In the genomic region with DNA sequence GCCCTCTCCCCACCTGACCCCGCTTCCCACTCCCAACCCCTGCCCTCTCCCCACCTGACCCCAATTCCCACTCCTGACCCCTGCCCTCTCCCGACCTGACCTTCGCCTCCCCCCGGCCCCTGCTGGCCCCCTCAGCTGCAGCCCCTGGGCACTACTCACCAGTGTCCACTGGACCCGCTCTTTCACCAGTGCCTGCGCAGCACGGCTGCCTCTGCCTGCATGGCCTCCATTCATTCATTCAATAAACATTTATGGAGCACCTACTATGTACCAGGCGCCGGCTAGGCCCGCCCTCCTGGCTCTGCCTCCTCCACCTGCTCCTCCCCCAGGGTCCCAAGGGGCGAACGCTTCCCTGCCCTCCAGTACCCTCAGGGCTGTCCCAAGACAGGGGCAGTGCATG, we compare ENCODE assay signal across 9 cellular contexts.
"Had no signal": no experiment of that assay in that cellular context is flagged by ENCODE, and none has a peak within 500 bp of the region (broad histone marks: within the 10 kb centered on the region; RNA-seq: fewer than 3 reads in every experiment).

No MANE protein-coding gene starts in this region.

- ATAC-seq: GM23338, HCT116 had no signal

- DNase-seq: GM23248, GOT3, H7, H9, HCEC 1CT, HFFc6 had no signal

- H3K9me3 Mint-ChIP-seq: GM23338, H9, HFFc6 had no signal

- H3K36me3 ChIP-seq: HAP-1 had no signal

- H3K27ac ChIP-seq: GM23248 had no signal

- H3K9me3 ChIP-seq: HAP-1 had no signal

- H3K4me3 Mint-ChIP-seq: GM23338, H9, HFFc6 had no signal

- H3K4me3 ChIP-seq: GM23248, GM23338, HAP-1 had no signal

- H3K9ac ChIP-seq: GM23248 had no signal

- H3K27ac Mint-ChIP-seq: GM23338, H9, HFFc6 had no signal

- H3K4me1 ChIP-seq: HAP-1 had no signal

- H3K4me2 ChIP-seq: GM23338 had no signal

- H2AFZ ChIP-seq: GM23248, GM23338 had no signal
